ENCODE assay signal across 29 cellular contexts in the genomic region with DNA sequence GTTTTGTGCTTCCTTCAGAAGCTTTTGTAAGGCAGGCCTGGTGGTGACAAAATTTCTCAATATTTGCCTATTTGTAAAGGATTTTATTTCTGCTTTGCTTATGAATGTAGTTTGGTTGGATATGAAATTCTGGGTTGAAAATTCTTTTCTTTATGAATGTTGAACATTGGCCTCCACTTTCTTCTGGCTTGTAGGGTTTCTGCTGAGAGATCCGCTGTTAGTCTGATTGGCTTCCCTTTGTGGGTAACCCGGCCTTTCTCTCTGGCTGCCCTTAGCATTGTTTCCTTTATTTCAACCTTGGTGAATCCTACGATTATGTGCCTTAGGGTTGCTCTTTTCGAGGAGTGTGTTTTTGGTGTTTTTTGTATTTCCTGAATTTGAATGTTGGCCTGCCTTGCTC.
"Had no signal": no experiment of that assay in that cellular context is flagged by ENCODE, and none has a peak within 500 bp of the region (broad histone marks: within the 10 kb centered on the region; RNA-seq: fewer than 3 reads in every experiment).

No MANE protein-coding gene starts in this region.

- H3K4me3 ChIP-seq: stomach, suprapubic skin, testis, thoracic aorta, thyroid gland, tibial artery, tibial nerve, transverse colon, upper lobe of left lung, upper lobe of right lung, uterus, vagina had no signal

- ATAC-seq: stimulated activated effector memory CD8-positive, alpha-beta T cell treated with anti-CD3 and anti-CD28 coated beads, Interleukin-12 subunit alpha, Interleukin-12 subunit beta, amount 100 ng/mL, for 72 hours; stimulated activated memory B cell treated with anti-CD40 and anti-IgM and Interleukin-4, amounts not matched to agents 10 μg/mL and 1 μg/mL and 100 μg/mL, for 72 hours; stimulated activated naive B cell treated with anti-CD40 and anti-IgM and Interleukin-4, amounts not matched to agents 10 μg/mL and 1 μg/mL and 100 μg/mL, for 72 hours; stimulated activated naive CD8-positive, alpha-beta T cell treated with anti-CD3 and anti-CD28 coated beads, Interleukin-15, amount 100 ng/mL, for 72 hours; stimulated activated naive CD8-positive, alpha-beta T cell treated with anti-CD3 and anti-CD28 coated beads, Interleukin-15, Interleukin-2, amounts not matched to agents 100 U/mL and 50 U/mL, for 24 hours; upper lobe of right lung had no signal

- H3K9me3 ChIP-seq: testis, thoracic aorta, thyroid gland, transverse colon, upper lobe of right lung, uterus, vagina had no signal

- H3K27ac Mint-ChIP-seq: stimulated activated effector memory CD8-positive, alpha-beta T cell treated with anti-CD3 and anti-CD28 coated beads, Interleukin-12 subunit alpha, Interleukin-12 subunit beta, amount 100 ng/mL, for 72 hours; stimulated activated memory B cell treated with anti-CD40 and anti-IgM and Interleukin-4, amounts not matched to agents 10 μg/mL and 1 μg/mL and 100 μg/mL, for 72 hours; stimulated activated naive B cell treated with anti-CD40 and anti-IgM and Interleukin-4, amounts not matched to agents 10 μg/mL and 1 μg/mL and 100 μg/mL, for 72 hours; stimulated activated naive CD8-positive, alpha-beta T cell treated with anti-CD3 and anti-CD28 coated beads, Interleukin-15, amount 100 ng/mL, for 72 hours; stimulated activated naive CD8-positive, alpha-beta T cell treated with anti-CD3 and anti-CD28 coated beads, Interleukin-15, Interleukin-2, amounts not matched to agents 100 ng/mL and 50 ng/mL, for 24 hours; type B pancreatic cell had no signal

- FAIRE-seq: urothelium cell line had no signal

- H3K27me3 Mint-ChIP-seq: stimulated activated memory B cell treated with anti-CD40 and anti-IgM and Interleukin-4, amounts not matched to agents 10 μg/mL and 1 μg/mL and 100 μg/mL, for 72 hours; stimulated activated naive B cell treated with anti-CD40 and anti-IgM and Interleukin-4, amounts not matched to agents 10 μg/mL and 1 μg/mL and 100 μg/mL, for 72 hours; stimulated activated naive CD8-positive, alpha-beta T cell treated with anti-CD3 and anti-CD28 coated beads, Interleukin-15, amount 100 ng/mL, for 72 hours; stimulated activated naive CD8-positive, alpha-beta T cell treated with anti-CD3 and anti-CD28 coated beads, Interleukin-15, Interleukin-2, amounts not matched to agents 100 ng/mL and 50 ng/mL, for 24 hours; type B pancreatic cell had no signal

- H3K27ac ChIP-seq: stomach, suprapubic skin, testis, thoracic aorta, thyroid gland, tibial artery, tibial nerve, transverse colon, upper lobe of left lung, upper lobe of right lung, uterus, vagina had no signal

- H3K36me3 Mint-ChIP-seq: stimulated activated effector memory CD8-positive, alpha-beta T cell treated with anti-CD3 and anti-CD28 coated beads, Interleukin-12 subunit alpha, Interleukin-12 subunit beta, amount 100 ng/mL, for 72 hours had no signal

- H3K4me1 ChIP-seq: stomach, suprapubic skin, testis, thyroid gland, tibial artery, tibial nerve, transverse colon, upper lobe of left lung, upper lobe of right lung, uterus, vagina had no signal

- H3K36me3 ChIP-seq: thoracic aorta, thyroid gland, transverse colon, upper lobe of right lung, uterus, vagina had no signal

- H3K4me3 Mint-ChIP-seq: stimulated activated effector memory CD8-positive, alpha-beta T cell treated with anti-CD3 and anti-CD28 coated beads, Interleukin-12 subunit alpha, Interleukin-12 subunit beta, amount 100 ng/mL, for 72 hours; stimulated activated memory B cell treated with anti-CD40 and anti-IgM and Interleukin-4, amounts not matched to agents 10 μg/mL and 1 μg/mL and 100 μg/mL, for 72 hours; stimulated activated naive B cell treated with anti-CD40 and anti-IgM and Interleukin-4, amounts not matched to agents 10 μg/mL and 1 μg/mL and 100 μg/mL, for 72 hours; stimulated activated naive CD8-positive, alpha-beta T cell treated with anti-CD3 and anti-CD28 coated beads, Interleukin-15, amount 100 ng/mL, for 72 hours; stimulated activated naive CD8-positive, alpha-beta T cell treated with anti-CD3 and anti-CD28 coated beads, Interleukin-15, Interleukin-2, amounts not matched to agents 100 ng/mL and 50 ng/mL, for 24 hours; type B pancreatic cell had no signal

- DNase-seq: stimulated activated CD4-positive, alpha-beta T cell treated with anti-CD3 and anti-CD28 coated beads, Interleukin-2, amount 100 ng/mL, for 48 hours; stimulated activated CD4-positive, alpha-beta T cell treated with anti-CD3 and anti-CD28 coated beads, Interleukin-4, amount 100 ng/mL, for 1 hour; stimulated activated CD4-positive, alpha-beta T cell treated with anti-CD3 and anti-CD28 coated beads, Interleukin-4, amount 100 ng/mL, for 24 hours; stimulated activated CD4-positive, alpha-beta T cell treated with anti-CD3 and anti-CD28 coated beads, Interleukin-4, amount 100 ng/mL, for 4 hours; stimulated activated CD8-positive, alpha-beta memory T cell treated with anti-CD3 and anti-CD28 coated beads, Interleukin-4, amount 100 ng/mL, for 48 hours; stimulated activated naive B cell treated with anti-CD40 and anti-IgM and Interleukin-4, amounts not matched to agents 10 μg/mL and 1 μg/mL and 100 μg/mL, for 72 hours; stimulated activated naive CD4-positive, alpha-beta T cell; stimulated activated naive CD4-positive, alpha-beta T cell treated with Interleukin-2 at 50 U/mL for 16 hours; stimulated activated naive CD8-positive, alpha-beta T cell treated with anti-CD3 and anti-CD28 coated beads, Interleukin-15, amount 100 ng/mL, for 72 hours; stimulated activated naive CD8-positive, alpha-beta T cell treated with anti-CD3 and anti-CD28 coated beads, Interleukin-15, Interleukin-2, amounts not matched to agents 100 U/mL and 50 U/mL, for 24 hours; stomach; substantia nigra; testis; thyroid gland; tibial artery; transverse colon; trophoblast cell; upper lobe of left lung; upper lobe of right lung; uterus had no signal

- H3K27me3 ChIP-seq: stomach, suprapubic skin, testis, thyroid gland, tibial artery, tibial nerve, transverse colon, upper lobe of left lung, upper lobe of right lung, uterus, vagina had no signal

- H3K4me1 Mint-ChIP-seq: stimulated activated naive CD8-positive, alpha-beta T cell treated with anti-CD3 and anti-CD28 coated beads, Interleukin-15, amount 100 ng/mL, for 72 hours had no signal
